Comparison of ENCODE assay signal across 1 cellular context in the genomic region with DNA sequence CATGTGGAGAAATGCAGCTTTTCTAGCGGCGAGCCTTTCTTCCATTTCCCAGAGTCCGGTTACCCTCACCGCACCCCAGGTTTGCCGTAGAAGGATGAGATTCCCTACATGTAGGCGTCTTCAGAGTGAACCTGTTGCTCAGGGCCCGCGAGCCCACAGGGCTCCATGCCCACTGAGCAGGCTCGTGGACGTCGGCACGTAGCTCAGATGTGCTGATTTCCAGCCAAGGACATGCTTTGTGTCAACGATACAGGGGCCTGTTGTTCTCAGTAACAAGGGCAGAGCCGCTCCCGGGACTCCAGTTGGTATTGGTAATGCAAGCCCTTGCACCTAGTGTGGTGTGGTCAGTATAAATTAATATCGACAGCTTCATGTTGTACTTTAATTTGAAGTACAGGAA.
TF ChIP-seq lines count a peak whose summit lies in the region.

No MANE protein-coding gene starts in this region.

TF ChIP-seq in A549, 52 proteins besides CTCF, POLR2A, EP300 and RAD21 (continued from another document):
- TF ChIP-seq, protein P1, sequence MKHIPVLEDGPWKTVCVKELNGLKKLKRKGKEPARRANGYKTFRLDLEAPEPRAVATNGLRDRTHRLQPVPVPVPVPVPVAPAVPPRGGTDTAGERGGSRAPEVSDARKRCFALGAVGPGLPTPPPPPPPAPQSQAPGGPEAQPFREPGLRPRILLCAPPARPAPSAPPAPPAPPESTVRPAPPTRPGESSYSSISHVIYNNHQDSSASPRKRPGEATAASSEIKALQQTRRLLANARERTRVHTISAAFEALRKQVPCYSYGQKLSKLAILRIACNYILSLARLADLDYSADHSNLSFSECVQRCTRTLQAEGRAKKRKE (CRISPR knock-in tag; IDR thresholded peaks at IDR 0.05; ENCODE audit: low read depth): no peak
- TF ChIP-seq RFX5 (IDR thresholded peaks at IDR 0.05) (no peak), ZNF302 (CRISPR knock-in tag; IDR thresholded peaks at IDR 0.05) (no peak), CHD4 (IDR thresholded peaks at IDR 0.05; ENCODE audit: borderline replicate concordance) (no peak), JUN (IDR thresholded peaks at IDR 0.05) (no peak), FOXS1 (CRISPR knock-in tag; IDR thresholded peaks at IDR 0.05) (no peak), ESRRA (IDR thresholded peaks at IDR 0.05; ENCODE audit: borderline replicate concordance, low read length) (no peak), MAFK (IDR thresholded peaks at IDR 0.05; ENCODE audit: partially characterized antibody) (no peak), EHF (CRISPR knock-in tag; IDR thresholded peaks at IDR 0.05) (no peak)
- TF ChIP-seq, protein P2, sequence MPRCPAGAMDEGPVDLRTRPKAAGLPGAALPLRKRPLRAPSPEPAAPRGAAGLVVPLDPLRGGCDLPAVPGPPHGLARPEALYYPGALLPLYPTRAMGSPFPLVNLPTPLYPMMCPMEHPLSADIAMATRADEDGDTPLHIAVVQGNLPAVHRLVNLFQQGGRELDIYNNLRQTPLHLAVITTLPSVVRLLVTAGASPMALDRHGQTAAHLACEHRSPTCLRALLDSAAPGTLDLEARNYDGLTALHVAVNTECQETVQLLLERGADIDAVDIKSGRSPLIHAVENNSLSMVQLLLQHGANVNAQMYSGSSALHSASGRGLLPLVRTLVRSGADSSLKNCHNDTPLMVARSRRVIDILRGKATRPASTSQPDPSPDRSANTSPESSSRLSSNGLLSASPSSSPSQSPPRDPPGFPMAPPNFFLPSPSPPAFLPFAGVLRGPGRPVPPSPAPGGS (IDR thresholded peaks at IDR 0.05): no peak
- TF ChIP-seq, protein P3, sequence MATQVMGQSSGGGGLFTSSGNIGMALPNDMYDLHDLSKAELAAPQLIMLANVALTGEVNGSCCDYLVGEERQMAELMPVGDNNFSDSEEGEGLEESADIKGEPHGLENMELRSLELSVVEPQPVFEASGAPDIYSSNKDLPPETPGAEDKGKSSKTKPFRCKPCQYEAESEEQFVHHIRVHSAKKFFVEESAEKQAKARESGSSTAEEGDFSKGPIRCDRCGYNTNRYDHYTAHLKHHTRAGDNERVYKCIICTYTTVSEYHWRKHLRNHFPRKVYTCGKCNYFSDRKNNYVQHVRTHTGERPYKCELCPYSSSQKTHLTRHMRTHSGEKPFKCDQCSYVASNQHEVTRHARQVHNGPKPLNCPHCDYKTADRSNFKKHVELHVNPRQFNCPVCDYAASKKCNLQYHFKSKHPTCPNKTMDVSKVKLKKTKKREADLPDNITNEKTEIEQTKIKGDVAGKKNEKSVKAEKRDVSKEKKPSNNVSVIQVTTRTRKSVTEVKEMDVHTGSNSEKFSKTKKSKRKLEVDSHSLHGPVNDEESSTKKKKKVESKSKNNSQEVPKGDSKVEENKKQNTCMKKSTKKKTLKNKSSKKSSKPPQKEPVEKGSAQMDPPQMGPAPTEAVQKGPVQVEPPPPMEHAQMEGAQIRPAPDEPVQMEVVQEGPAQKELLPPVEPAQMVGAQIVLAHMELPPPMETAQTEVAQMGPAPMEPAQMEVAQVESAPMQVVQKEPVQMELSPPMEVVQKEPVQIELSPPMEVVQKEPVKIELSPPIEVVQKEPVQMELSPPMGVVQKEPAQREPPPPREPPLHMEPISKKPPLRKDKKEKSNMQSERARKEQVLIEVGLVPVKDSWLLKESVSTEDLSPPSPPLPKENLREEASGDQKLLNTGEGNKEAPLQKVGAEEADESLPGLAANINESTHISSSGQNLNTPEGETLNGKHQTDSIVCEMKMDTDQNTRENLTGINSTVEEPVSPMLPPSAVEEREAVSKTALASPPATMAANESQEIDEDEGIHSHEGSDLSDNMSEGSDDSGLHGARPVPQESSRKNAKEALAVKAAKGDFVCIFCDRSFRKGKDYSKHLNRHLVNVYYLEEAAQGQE (IDR thresholded peaks at IDR 0.05): no peak
TF ChIP-seq in A549: peak in this region for 0.
